ENCODE assay signal across 1 cellular context in the genomic region with DNA sequence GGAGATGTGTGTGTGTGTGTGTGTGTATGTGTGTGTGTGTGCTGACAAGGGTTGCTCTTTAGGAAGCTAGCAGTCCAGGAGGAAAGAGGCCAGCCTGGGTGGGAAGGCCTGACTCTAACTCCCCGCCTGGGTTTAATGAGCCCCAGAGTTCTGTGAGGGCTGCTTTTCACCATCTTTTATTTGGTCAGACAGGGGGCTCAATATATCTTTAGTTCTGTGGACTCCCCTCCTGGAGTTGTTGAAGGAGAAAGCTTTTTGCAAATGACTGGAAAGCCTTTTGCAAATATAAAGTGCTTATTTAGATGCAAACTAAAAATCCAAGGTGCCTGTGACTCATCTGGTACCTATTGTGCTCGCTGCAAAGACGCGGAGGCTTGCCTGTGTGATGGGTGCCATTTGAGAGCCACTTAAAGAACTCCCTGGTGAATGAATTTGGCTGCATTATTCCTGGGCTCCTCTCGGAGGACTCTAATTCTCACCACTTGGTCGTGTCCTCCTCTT.
TF ChIP-seq lines count a peak whose summit lies in the region.

No MANE protein-coding gene starts in this region.

TF ChIP-seq in H1, 55 proteins besides CTCF, POLR2A, EP300 and RAD21:
- no peak for TF ChIP-seq BACH1 (IDR thresholded peaks at IDR 0.05; ENCODE audit: low read length)
- peak; percentile 83 for TF ChIP-seq YY1 (IDR thresholded peaks at IDR 0.05; ENCODE audit: low read depth, low read length)
- TF ChIP-seq CHD1 (IDR thresholded peaks at IDR 0.05; ENCODE audit: low read depth, low read length), result no peak
- peak; percentile 93 for TF ChIP-seq JUND (IDR thresholded peaks at IDR 0.05; ENCODE audit: low read length)
- TF ChIP-seq CBX8 (IDR thresholded peaks at IDR 0.05; ENCODE audit: borderline replicate concordance, low read depth, low read length), result no peak
- TF ChIP-seq CBX5 (IDR thresholded peaks at IDR 0.05; ENCODE audit: low read depth, low read length), result no peak
- no peak for TF ChIP-seq KDM1A (IDR thresholded peaks at IDR 0.05; ENCODE audit: borderline replicate concordance, low read length)
- 0 out of 2 replicates have a peak, but pooled peaks have one; percentile 48 for TF ChIP-seq POU5F1 (IDR thresholded peaks at IDR 0.05; ENCODE audit: low read depth, low read length)
- TF ChIP-seq RNF2 (IDR thresholded peaks at IDR 0.05; ENCODE audit: borderline replicate concordance, low read depth, low read length, missing control alignments, poor library complexity, severe bottlenecking), result no peak
- TF ChIP-seq SP2 (IDR thresholded peaks at IDR 0.05; ENCODE audit: low read length), result no peak
- no peak for TF ChIP-seq EGR1 (IDR thresholded peaks at IDR 0.05; ENCODE audit: borderline replicate concordance, low read depth, low read length)
- TF ChIP-seq TCF12 (IDR thresholded peaks at IDR 0.05; ENCODE audit: low read depth, low read length), result no peak
- 0 out of 2 replicates have a peak, but pooled peaks have one; percentile 6 for TF ChIP-seq RXRA (IDR thresholded peaks at IDR 0.05; ENCODE audit: insufficient read depth, low read depth, low read length)
- no peak for TF ChIP-seq HDAC6 (IDR thresholded peaks at IDR 0.05; ENCODE audit: low read depth, low read length)
- TF ChIP-seq SIN3A (conservative IDR thresholded peaks at IDR 0.05 in 1 of 2, IDR thresholded peaks at IDR 0.05 in 1 of 2; ENCODE audit: low read depth in 1 of 2, low read length in 2 of 2), result no peak
- TF ChIP-seq HDAC2 (IDR thresholded peaks at IDR 0.05; ENCODE audit: borderline replicate concordance in 1 of 2, low read depth in 2 of 2, low read length in 2 of 2), result peak; percentile 73 to 90; a peak in 2 of 4 replicates
- no peak for TF ChIP-seq KDM5A (IDR thresholded peaks at IDR 0.05; ENCODE audit: low read length)
- TF ChIP-seq SUZ12 (IDR thresholded peaks at IDR 0.05; ENCODE audit: low read length), result no peak
- peak; percentile 88 for TF ChIP-seq CHD7 (IDR thresholded peaks at IDR 0.05; ENCODE audit: insufficient replicate concordance, low read length)
- TF ChIP-seq SAP30 (IDR thresholded peaks at IDR 0.05; ENCODE audit: insufficient read depth, insufficient replicate concordance, low read length), result no peak
- peak; percentile 69; the same call in 1 of the 2 replicates for TF ChIP-seq JUN (IDR thresholded peaks at IDR 0.05; ENCODE audit: low read depth, low read length)
- no peak; the same call in 1 of the 2 replicates for TF ChIP-seq PHF8 (conservative IDR thresholded peaks at IDR 0.05; ENCODE audit: low read depth, low read length)
- TF ChIP-seq, protein P1, sequence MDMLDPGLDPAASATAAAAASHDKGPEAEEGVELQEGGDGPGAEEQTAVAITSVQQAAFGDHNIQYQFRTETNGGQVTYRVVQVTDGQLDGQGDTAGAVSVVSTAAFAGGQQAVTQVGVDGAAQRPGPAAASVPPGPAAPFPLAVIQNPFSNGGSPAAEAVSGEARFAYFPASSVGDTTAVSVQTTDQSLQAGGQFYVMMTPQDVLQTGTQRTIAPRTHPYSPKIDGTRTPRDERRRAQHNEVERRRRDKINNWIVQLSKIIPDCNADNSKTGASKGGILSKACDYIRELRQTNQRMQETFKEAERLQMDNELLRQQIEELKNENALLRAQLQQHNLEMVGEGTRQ (IDR thresholded peaks at IDR 0.05; ENCODE audit: low read length), result no peak
- TF ChIP-seq RFX5 (IDR thresholded peaks at IDR 0.05; ENCODE audit: borderline replicate concordance, low read depth, low read length), result no peak
- TF ChIP-seq CTBP2 (IDR thresholded peaks at IDR 0.05; ENCODE audit: borderline replicate concordance, insufficient read depth, insufficient read length, low read length), result no peak
- TF ChIP-seq, protein P2, sequence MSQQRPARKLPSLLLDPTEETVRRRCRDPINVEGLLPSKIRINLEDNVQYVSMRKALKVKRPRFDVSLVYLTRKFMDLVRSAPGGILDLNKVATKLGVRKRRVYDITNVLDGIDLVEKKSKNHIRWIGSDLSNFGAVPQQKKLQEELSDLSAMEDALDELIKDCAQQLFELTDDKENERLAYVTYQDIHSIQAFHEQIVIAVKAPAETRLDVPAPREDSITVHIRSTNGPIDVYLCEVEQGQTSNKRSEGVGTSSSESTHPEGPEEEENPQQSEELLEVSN (IDR thresholded peaks at IDR 0.05), result no peak
- no peak for TF ChIP-seq BRCA1 (IDR thresholded peaks at IDR 0.05; ENCODE audit: low read depth, low read length)
- TF ChIP-seq MAFK (IDR thresholded peaks at IDR 0.05; ENCODE audit: low read depth, low read length), result no peak
- TF ChIP-seq SP1 (IDR thresholded peaks at IDR 0.05; ENCODE audit: low read depth, low read length), result no peak
- no peak for TF ChIP-seq CEBPB (IDR thresholded peaks at IDR 0.05; ENCODE audit: low read depth, low read length)
- TF ChIP-seq TAF1 (IDR thresholded peaks at IDR 0.05; ENCODE audit: low read depth, low read length), result 0 out of 2 replicates have a peak, but pooled peaks have one; percentile 33
- TF ChIP-seq CREB1 (IDR thresholded peaks at IDR 0.05), result 0 out of 2 replicates have a peak, but pooled peaks have one; percentile 43
- no peak for TF ChIP-seq BCL11A (IDR thresholded peaks at IDR 0.05; ENCODE audit: low read depth in 2 of 2, low read length in 2 of 2)
- TF ChIP-seq SIX5 (IDR thresholded peaks at IDR 0.05; ENCODE audit: low read depth, low read length), result no peak
- no peak for TF ChIP-seq TAF7 (optimal IDR thresholded peaks at IDR 0.05; ENCODE audit: borderline replicate concordance, low read depth, low read length)
- TF ChIP-seq ATF2 (IDR thresholded peaks at IDR 0.05; ENCODE audit: low read length), result peak; percentile 53
- no peak for TF ChIP-seq POLR2AphosphoS5 (IDR thresholded peaks at IDR 0.05; ENCODE audit: low read depth, low read length)
- TF ChIP-seq TEAD4 (IDR thresholded peaks at IDR 0.05; ENCODE audit: low read depth, low read length), result no peak
- TF ChIP-seq NANOG (IDR thresholded peaks at IDR 0.05; ENCODE audit: insufficient read depth, low read depth, low read length, poor library complexity, severe bottlenecking), result peak; percentile 37
- TF ChIP-seq SP4 (IDR thresholded peaks at IDR 0.05; ENCODE audit: low read length), result no peak
- no peak for TF ChIP-seq KDM4A (IDR thresholded peaks at IDR 0.05; ENCODE audit: low read depth, low read length, severe bottlenecking)
- peak; percentile 11 for TF ChIP-seq ASH2L (IDR thresholded peaks at IDR 0.05; ENCODE audit: low read length)
- TF ChIP-seq MAX (IDR thresholded peaks at IDR 0.05), result 0 out of 2 replicates have a peak, but pooled peaks have one; percentile 15
- no peak for TF ChIP-seq GTF2F1 (IDR thresholded peaks at IDR 0.05; ENCODE audit: borderline replicate concordance, low read depth, low read length)
- TF ChIP-seq GABPA (IDR thresholded peaks at IDR 0.05; ENCODE audit: borderline replicate concordance, insufficient read depth, low read length), result no peak
- TF ChIP-seq EZH2 (IDR thresholded peaks at IDR 0.05; ENCODE audit: low read depth, low read length, severe bottlenecking), result no peak
- no peak for TF ChIP-seq CHD2 (IDR thresholded peaks at IDR 0.05; ENCODE audit: low read length)
- TF ChIP-seq ZNF274 (IDR thresholded peaks at IDR 0.05; ENCODE audit: borderline replicate concordance, extremely low read depth, low read length), result no peak
- no peak for TF ChIP-seq ATF3 (IDR thresholded peaks at IDR 0.05; ENCODE audit: insufficient read depth, low read depth, low read length)
- no peak for TF ChIP-seq SIRT6 (IDR thresholded peaks at IDR 0.05; ENCODE audit: low read length)
- no peak; the same call in 1 of the 2 replicates for TF ChIP-seq TBP (IDR thresholded peaks at IDR 0.05; ENCODE audit: low read depth, low read length)
- no peak for TF ChIP-seq RBBP5 (IDR thresholded peaks at IDR 0.05; ENCODE audit: borderline replicate concordance, low read depth, low read length)
- TF ChIP-seq NRF1 (IDR thresholded peaks at IDR 0.05; ENCODE audit: low read depth, low read length), result no peak
- TF ChIP-seq FOSL1 (IDR thresholded peaks at IDR 0.05; ENCODE audit: insufficient read depth, low read depth, low read length), result 0 out of 2 replicates have a peak, but pooled peaks have one; percentile 7
- no peak for TF ChIP-seq SRF (IDR thresholded peaks at IDR 0.05; ENCODE audit: low read depth, low read length)
TF ChIP-seq in H1: peak in this region for 14.
